15 cellular contexts compared by ENCODE assay signal in genomic region chr15:70061696-70062270, GRCh38. TPM values are rescaled to one million over a fixed set of nuclear protein-coding genes. Genes with fewer than 3 reads are reported as not detected.
A peak's percentile ranks its signal among the peaks of the same experiment; 100 is the strongest.
DNase-seq lines count a peak whose midpoint lies in the region; ATAC-seq and TF ChIP-seq lines count a peak whose summit lies in the region.
"Had no signal": no experiment of that assay in that cellular context is flagged by ENCODE, and none has a peak within 500 bp of the region (broad histone marks: within the 10 kb centered on the region; RNA-seq: fewer than 3 reads in every experiment).

No MANE protein-coding gene starts in this region.

- H3K4me1 Mint-ChIP-seq in neural crest cell (peaks cover 42% of the 10 kb centered on the region), nephron progenitor cell (peaks cover 73% of the 10 kb centered on the region)

- no peak for TF ChIP-seq EP300 in tibial nerve (IDR thresholded peaks at IDR 0.05)

- peaks cover 0 to 64% (median 45%) of the 10 kb centered on the region in 4 donors for H3K4me1 ChIP-seq in tibial nerve

- H3K9me3 Mint-ChIP-seq in neural crest cell = no peaks in the 10 kb centered on the region
- no peaks in the 10 kb centered on the region for H3K9me3 Mint-ChIP-seq in nephron progenitor cell
- H3K9me3 Mint-ChIP-seq: activated CD8-positive, alpha-beta T cell treated with anti-CD3 and anti-CD28 coated beads for 36 hours; CD4-positive, alpha-beta memory T cell had no signal

- WGBS in tibial nerve, 2 donors = 37 to 54% methylated on average over 15 of the region's 15 CpGs

- DNase-seq in activated effector memory CD4-positive, alpha-beta T cell treated with anti-CD3 and anti-CD28 coated beads, Interleukin-2, amount 50 U/mL, for 16 hours = peak; percentile 5
- DNase-seq in activated effector memory CD4-positive, alpha-beta T cell treated with Interleukin-2 at 50 U/mL for 16 hours = no peak
- DNase-seq in caudate nucleus (lab: John Stamatoyannopoulos, UW) (no peak), neural crest cell (ENCODE audit: low read depth, low spot score) (no peak), tibial nerve (ENCODE audit: low spot score in 2 of 2) (no peak), AML-193 (lab: John Stamatoyannopoulos, UW) (no peak), nephron progenitor cell (no peak)
- DNase-seq: activated CD8-positive, alpha-beta T cell treated with anti-CD3 and anti-CD28 coated beads for 36 hours; CD4-positive, alpha-beta memory T cell; DND-41; OCI-M1 had no signal

- H3K36me3 ChIP-seq in tibial nerve = peaks cover 0 to 51% (median 36%) of the 10 kb centered on the region in 3 donors

- H3K27me3 ChIP-seq in tibial nerve = no peaks in the 10 kb centered on the region
- H3K27me3 ChIP-seq: adrenal gland, colonic mucosa, upper lobe of left lung had no signal

- TF ChIP-seq POLR2A in tibial nerve (IDR thresholded peaks at IDR 0.05) = no peak

- H3K36me3 Mint-ChIP-seq in neural crest cell (ENCODE audit: low read depth) (peaks cover 23% of the 10 kb centered on the region), nephron progenitor cell (ENCODE audit: low read depth) (peaks cover 56% of the 10 kb centered on the region)

- H3K27ac Mint-ChIP-seq in neural crest cell (ENCODE audit: unreplicated experiment) (no peak overlapping the region), nephron progenitor cell (no peak overlapping the region)
- H3K27ac Mint-ChIP-seq: activated CD8-positive, alpha-beta T cell treated with anti-CD3 and anti-CD28 coated beads for 36 hours had no signal

- H3K27ac ChIP-seq in caudate nucleus (ENCODE audit: low read depth, low read length) = peak overlapping the region; percentile 67
- H3K27ac ChIP-seq in tibial nerve = peak overlapping the region; percentile 19 to 83 (median 53)
- H3K27ac ChIP-seq: colonic mucosa, upper lobe of left lung had no signal

- no peak for TF ChIP-seq CTCF in neural crest cell (conservative IDR thresholded peaks at IDR 0.05)
- no peak for TF ChIP-seq CTCF in tibial nerve (IDR thresholded peaks at IDR 0.05)
- TF ChIP-seq CTCF in nephron progenitor cell (IDR thresholded peaks at IDR 0.05) = no peak

- H3K4me3 ChIP-seq in tibial nerve = peak overlapping the region in 2 of 4 donors; percentile 1 to 34
- H3K4me3 ChIP-seq: adrenal gland, colonic mucosa, upper lobe of left lung had no signal

- ATAC-seq in GM21529 (IDR thresholded peaks at IDR 0.05; ENCODE audit: unreplicated experiment) = no peak
- ATAC-seq: activated CD8-positive, alpha-beta T cell treated with anti-CD3 and anti-CD28 coated beads for 36 hours had no signal

- H3K4me3 Mint-ChIP-seq in neural crest cell (peak overlapping the region; percentile 44), nephron progenitor cell (no peak overlapping the region)
- H3K4me3 Mint-ChIP-seq: activated CD8-positive, alpha-beta T cell treated with anti-CD3 and anti-CD28 coated beads for 36 hours; CD4-positive, alpha-beta memory T cell had no signal

- H3K9me3 ChIP-seq in tibial nerve = no peaks in the 10 kb centered on the region
- H3K9me3 ChIP-seq: adrenal gland, colonic mucosa, upper lobe of left lung had no signal

- H3K27me3 Mint-ChIP-seq in neural crest cell (ENCODE audit: low read depth) = no peaks in the 10 kb centered on the region
- H3K27me3 Mint-ChIP-seq in nephron progenitor cell (ENCODE audit: low read depth, poor library complexity) = no peaks in the 10 kb centered on the region
- H3K27me3 Mint-ChIP-seq: activated CD8-positive, alpha-beta T cell treated with anti-CD3 and anti-CD28 coated beads for 36 hours; CD4-positive, alpha-beta memory T cell had no signal

RNA-seq across cellular contexts. Expression of gene TLE3, which starts 35.9 kb away (rescaled TPM):
- total RNA-seq in neural crest cell (81.3 and 89.9 TPM in 2 replicates), tibial nerve (10 to 100 TPM; 62.4 to 91.6 (median 76.9) TPM)
